Comparison of ENCODE assay signal across 8 cellular contexts in the genomic region with DNA sequence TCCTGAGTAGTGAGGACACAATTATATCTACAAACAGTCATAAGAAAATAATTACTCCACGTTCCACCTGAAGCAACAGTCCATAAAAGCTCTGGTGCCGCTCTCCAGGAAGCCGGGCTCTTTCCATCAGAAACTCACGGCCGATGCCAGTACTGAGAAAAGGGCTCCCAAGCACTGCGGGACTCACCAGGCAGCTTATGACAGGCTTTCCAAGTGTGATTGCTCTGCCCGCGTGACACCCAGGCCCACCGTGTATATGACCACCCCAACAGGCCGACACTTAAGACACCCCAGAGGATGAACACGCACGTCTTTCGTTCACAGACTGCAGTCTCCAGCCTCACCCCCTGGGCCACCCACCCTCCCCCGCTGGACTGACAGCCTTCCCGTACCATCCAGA.
"Had no signal": no experiment of that assay in that cellular context is flagged by ENCODE, and none has a peak within 500 bp of the region (broad histone marks: within the 10 kb centered on the region; RNA-seq: fewer than 3 reads in every experiment).

No MANE protein-coding gene starts in this region.

- H3K4me3 ChIP-seq: GM23338, K562 had no signal

- FAIRE-seq: H54, HTR-8/SVneo, K562 had no signal

- H3K4me3 Mint-ChIP-seq: GM23338, H9 had no signal

- H3K9me3 Mint-ChIP-seq: GM23338, H9 had no signal

- H3K27ac Mint-ChIP-seq: GM23338 had no signal

- DNase-seq: HCEC 1CT, IMR-90, KG1 had no signal
